In the genomic region with DNA sequence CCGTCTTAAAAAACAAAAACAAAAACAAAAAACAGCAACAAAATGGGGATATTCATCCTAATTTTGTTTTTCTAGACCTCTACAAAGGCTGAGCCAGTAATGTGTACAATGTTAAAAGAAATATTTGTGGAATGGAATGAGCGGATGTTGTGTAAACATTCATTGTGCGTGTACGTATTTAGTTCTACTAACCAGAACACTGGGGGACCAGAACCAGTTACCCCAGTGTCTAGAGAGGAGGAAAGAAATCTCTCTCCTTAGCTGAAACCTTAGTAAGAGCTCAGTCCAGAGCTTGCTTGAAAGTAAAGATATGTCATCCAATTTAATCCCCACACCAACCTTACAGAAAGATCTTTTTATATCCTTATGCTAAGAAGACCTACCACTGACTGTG, we compare ENCODE assay signal across 10 cellular contexts.
A peak's percentile ranks its signal among the peaks of the same experiment; 100 is the strongest.
DNase-seq lines count a peak whose midpoint lies in the region; ATAC-seq and TF ChIP-seq lines count a peak whose summit lies in the region.
"Had no signal": no experiment of that assay in that cellular context is flagged by ENCODE, and none has a peak within 500 bp of the region (broad histone marks: within the 10 kb centered on the region; RNA-seq: fewer than 3 reads in every experiment).

No MANE protein-coding gene starts in this region.

- TF ChIP-seq POLR2A in adrenal gland (IDR thresholded peaks at IDR 0.05) (no peak), suprapubic skin (IDR thresholded peaks at IDR 0.05) (no peak)

- H3K4me3 Mint-ChIP-seq in activated CD4-positive, alpha-beta T cell treated with anti-CD3 and anti-CD28 coated beads for 36 hours, result no peak overlapping the region

- H3K9ac ChIP-seq in liver (ENCODE audit: low read depth in 1 of 2, low read length in 2 of 2), result peak overlapping the region in 1 of 2 donors; percentile 48

- no peaks in the 10 kb centered on the region for H3K36me3 ChIP-seq in adrenal gland (replicated peaks in 1 of 2)
- no peaks in the 10 kb centered on the region for H3K36me3 ChIP-seq in liver (ENCODE audit: control insufficient read depth in 4 of 4, insufficient read depth in 3 of 4, low read depth in 1 of 4, low read length in 3 of 4)
- no peaks in the 10 kb centered on the region for H3K36me3 ChIP-seq in suprapubic skin
- no peaks in the 10 kb centered on the region for H3K36me3 ChIP-seq in HAP-1 (replicated peaks)
- H3K36me3 ChIP-seq: WERI-Rb-1 had no signal

- no peak for TF ChIP-seq EP300 in suprapubic skin (IDR thresholded peaks at IDR 0.05)

- H3K4me3 ChIP-seq in adrenal gland, result peak overlapping the region in 1 of 4 donors; percentile 8
- no peak overlapping the region for H3K4me3 ChIP-seq in liver (ENCODE audit: low read depth in 1 of 3, low read length in 3 of 3)
- no peak overlapping the region for H3K4me3 ChIP-seq in suprapubic skin
- H3K4me3 ChIP-seq in HAP-1, result no peak overlapping the region

- in situ Hi-C loops in HAP-1 (cut with MboI; ENCODE audit: low sequenced_read_pairs), result no loop called here

- TF ChIP-seq CTCF in adrenal gland (IDR thresholded peaks at IDR 0.05) (no peak), liver (IDR thresholded peaks at IDR 0.05; ENCODE audit: low read depth, low read length, missing input control) (no peak), suprapubic skin (IDR thresholded peaks at IDR 0.05) (no peak)

- H3K27ac Mint-ChIP-seq in activated CD4-positive, alpha-beta T cell treated with anti-CD3 and anti-CD28 coated beads for 36 hours, result peak overlapping the region; percentile 89

- H3K4me1 ChIP-seq in adrenal gland (replicated peaks in 1 of 2), result peaks cover 21 to 47% of the 10 kb centered on the region in 2 donors
- H3K4me1 ChIP-seq in liver (ENCODE audit: control insufficient read depth in 4 of 4, insufficient read depth in 4 of 4, low read length in 3 of 4), result peaks cover 0 to 14% (median 2%) of the 10 kb centered on the region in 4 donors
- H3K4me1 ChIP-seq in suprapubic skin, result peaks cover 24% of the 10 kb centered on the region
- H3K4me1 ChIP-seq in HAP-1, result no peaks in the 10 kb centered on the region

- no peak for DNase-seq in activated CD4-positive, alpha-beta T cell treated with anti-CD3 and anti-CD28 coated beads for 36 hours
- no peak for DNase-seq in activated CD4-positive, alpha-beta T cell treated with anti-CD3 and anti-CD28 coated beads, Interleukin-2, amount 50 U/mL, for 4 hours
- DNase-seq in adrenal gland (no peak), suprapubic skin (ENCODE audit: low spot score in 2 of 2) (no peak), HAP-1 (ENCODE audit: low spot score in 2 of 2) (no peak)
- DNase-seq in stimulated activated CD4-positive, alpha-beta T cell treated with anti-CD3 and anti-CD28 coated beads, Interleukin-4, amount 100 ng/mL, for 4 hours, result no peak
- DNase-seq: NCI-H2107, WERI-Rb-1 had no signal

- no peaks in the 10 kb centered on the region for H3K36me3 Mint-ChIP-seq in activated CD4-positive, alpha-beta T cell treated with anti-CD3 and anti-CD28 coated beads for 36 hours (ENCODE audit: low read depth)

- intact Hi-C loops in activated CD4-positive, alpha-beta T cell treated with anti-CD3 and anti-CD28 coated beads for 36 hours (cut with DNase I, micrococcal nuclease), result loop anchor here (5.0 to 10.0 kb wide), 2 partner anchors 164 to 193 kb away; a partner anchor contains a TSS
- intact Hi-C loops in adrenal gland (cut with DNase I), result no loop called here

- no peak for ATAC-seq in activated CD4-positive, alpha-beta T cell treated with anti-CD3 and anti-CD28 coated beads for 36 hours
- no peak for ATAC-seq in GM21717 (IDR thresholded peaks at IDR 0.05; ENCODE audit: unreplicated experiment)

- no peak for TF ChIP-seq RAD21 in liver (IDR thresholded peaks at IDR 0.05)

- CTCF ChIA-PET in activated CD4-positive, alpha-beta T cell treated with anti-CD3 and anti-CD28 coated beads for 36 hours (lab: Charles Lee), result no interaction called here

- peaks cover 23% of the 10 kb centered on the region for H3K4me1 Mint-ChIP-seq in activated CD4-positive, alpha-beta T cell treated with anti-CD3 and anti-CD28 coated beads for 36 hours

- H3K9me3 Mint-ChIP-seq in activated CD4-positive, alpha-beta T cell treated with anti-CD3 and anti-CD28 coated beads for 36 hours (ENCODE audit: low read depth), result no peaks in the 10 kb centered on the region

- H3K9me3 ChIP-seq in adrenal gland (replicated peaks in 1 of 3), result no peaks in the 10 kb centered on the region
- no peaks in the 10 kb centered on the region for H3K9me3 ChIP-seq in liver (ENCODE audit: control insufficient read depth in 4 of 4, low read length in 3 of 4)
- H3K9me3 ChIP-seq in suprapubic skin, result no peaks in the 10 kb centered on the region
- no peaks in the 10 kb centered on the region for H3K9me3 ChIP-seq in HAP-1

- no peaks in the 10 kb centered on the region for H3K27me3 ChIP-seq in adrenal gland
- H3K27me3 ChIP-seq in liver (ENCODE audit: control insufficient read depth in 4 of 4, insufficient read depth in 4 of 4, low read length in 3 of 4), result no peaks in the 10 kb centered on the region
- H3K27me3 ChIP-seq in suprapubic skin, result no peaks in the 10 kb centered on the region
- H3K27me3 ChIP-seq in HAP-1 (ENCODE audit: low read depth), result no peaks in the 10 kb centered on the region

- peak overlapping the region; percentile 77 to 96 (median 91) for H3K27ac ChIP-seq in adrenal gland
- peak overlapping the region; percentile 19 to 52 for H3K27ac ChIP-seq in liver (ENCODE audit: low read depth in 1 of 2, low read length in 2 of 2)
- peak overlapping the region; percentile 76 for H3K27ac ChIP-seq in suprapubic skin
- H3K27ac ChIP-seq: WERI-Rb-1 had no signal

- POLR2A ChIA-PET in activated CD4-positive, alpha-beta T cell treated with anti-CD3 and anti-CD28 coated beads for 36 hours (lab: Charles Lee), result no interaction called here

- no peaks in the 10 kb centered on the region for H3K27me3 Mint-ChIP-seq in activated CD4-positive, alpha-beta T cell treated with anti-CD3 and anti-CD28 coated beads for 36 hours

- WGBS in adrenal gland, 4 donors, result 47 to 59% (median 54%) methylated on average over 4 of the region's 4 CpGs
- 43% methylated on average over 4 of the region's 4 CpGs for WGBS in liver
- 70% methylated on average over 4 of the region's 4 CpGs for WGBS in suprapubic skin

TF ChIP-seq in liver, 16 proteins besides CTCF, POLR2A, EP300 and RAD21:
- no peak for TF ChIP-seq HNF4A (conservative IDR thresholded peaks at IDR 0.05)
- no peak for TF ChIP-seq SP1 (IDR thresholded peaks at IDR 0.05)
- TF ChIP-seq, protein P1, sequence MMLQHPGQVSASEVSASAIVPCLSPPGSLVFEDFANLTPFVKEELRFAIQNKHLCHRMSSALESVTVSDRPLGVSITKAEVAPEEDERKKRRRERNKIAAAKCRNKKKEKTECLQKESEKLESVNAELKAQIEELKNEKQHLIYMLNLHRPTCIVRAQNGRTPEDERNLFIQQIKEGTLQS (IDR thresholded peaks at IDR 0.05), result no peak
- TF ChIP-seq, protein P2, sequence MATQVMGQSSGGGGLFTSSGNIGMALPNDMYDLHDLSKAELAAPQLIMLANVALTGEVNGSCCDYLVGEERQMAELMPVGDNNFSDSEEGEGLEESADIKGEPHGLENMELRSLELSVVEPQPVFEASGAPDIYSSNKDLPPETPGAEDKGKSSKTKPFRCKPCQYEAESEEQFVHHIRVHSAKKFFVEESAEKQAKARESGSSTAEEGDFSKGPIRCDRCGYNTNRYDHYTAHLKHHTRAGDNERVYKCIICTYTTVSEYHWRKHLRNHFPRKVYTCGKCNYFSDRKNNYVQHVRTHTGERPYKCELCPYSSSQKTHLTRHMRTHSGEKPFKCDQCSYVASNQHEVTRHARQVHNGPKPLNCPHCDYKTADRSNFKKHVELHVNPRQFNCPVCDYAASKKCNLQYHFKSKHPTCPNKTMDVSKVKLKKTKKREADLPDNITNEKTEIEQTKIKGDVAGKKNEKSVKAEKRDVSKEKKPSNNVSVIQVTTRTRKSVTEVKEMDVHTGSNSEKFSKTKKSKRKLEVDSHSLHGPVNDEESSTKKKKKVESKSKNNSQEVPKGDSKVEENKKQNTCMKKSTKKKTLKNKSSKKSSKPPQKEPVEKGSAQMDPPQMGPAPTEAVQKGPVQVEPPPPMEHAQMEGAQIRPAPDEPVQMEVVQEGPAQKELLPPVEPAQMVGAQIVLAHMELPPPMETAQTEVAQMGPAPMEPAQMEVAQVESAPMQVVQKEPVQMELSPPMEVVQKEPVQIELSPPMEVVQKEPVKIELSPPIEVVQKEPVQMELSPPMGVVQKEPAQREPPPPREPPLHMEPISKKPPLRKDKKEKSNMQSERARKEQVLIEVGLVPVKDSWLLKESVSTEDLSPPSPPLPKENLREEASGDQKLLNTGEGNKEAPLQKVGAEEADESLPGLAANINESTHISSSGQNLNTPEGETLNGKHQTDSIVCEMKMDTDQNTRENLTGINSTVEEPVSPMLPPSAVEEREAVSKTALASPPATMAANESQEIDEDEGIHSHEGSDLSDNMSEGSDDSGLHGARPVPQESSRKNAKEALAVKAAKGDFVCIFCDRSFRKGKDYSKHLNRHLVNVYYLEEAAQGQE (IDR thresholded peaks at IDR 0.05), result no peak
- no peak for TF ChIP-seq EGR1 (IDR thresholded peaks at IDR 0.05; ENCODE audit: low read depth in 2 of 2)
- TF ChIP-seq NR2F2 (IDR thresholded peaks at IDR 0.05), result no peak
- TF ChIP-seq FOXA2 (IDR thresholded peaks at IDR 0.05), result no peak

Comparison
In these comparisons a context has a peak if more than half of its experiments do, and no peak if none do; other contexts are left out.
1. H3K27ac ChIP-seq: peak in every context shown above with its lines; median percentile 91 in adrenal gland; 76 in suprapubic skin; 36 in liver.
2. intact Hi-C loops: an anchor here in activated CD4-positive, alpha-beta T cell treated with anti-CD3 and anti-CD28 coated beads for 36 hours (5.0 to 10.0 kb wide); none called in adrenal gland.